28 cellular contexts compared by ENCODE assay signal in genomic region chr12:41418586-41418985, GRCh38.
"Had no signal": no experiment of that assay in that cellular context is flagged by ENCODE, and none has a peak within 500 bp of the region (broad histone marks: within the 10 kb centered on the region; RNA-seq: fewer than 3 reads in every experiment).

No MANE protein-coding gene starts in this region.

- H3K9me3 Mint-ChIP-seq: activated T-helper 2 cell treated with anti-CD3 and anti-CD28 coated beads, Interferon-gamma antibody, Interleukin-2, Interleukin-4, amounts not matched to agents 10 μg/mL and 5 μg/mL and 100 μg/mL, durations not matched to agents 14 hours and 24 hours and 36 hours had no signal

- H3K4me1 Mint-ChIP-seq: naive thymus-derived CD8-positive, alpha-beta T cell had no signal

- H3K27ac ChIP-seq: adrenal gland, ascending aorta, brain microvascular endothelial cell, foreskin keratinocyte, left lung, neutrophil, ovary, prostate gland, right atrium auricular region, spleen, testis, uterus, VCaP had no signal

- H3K9me3 ChIP-seq: neutrophil, ovary, prostate gland, testis, uterus had no signal

- DNase-seq: activated CD8-positive, alpha-beta memory T cell treated with anti-CD3 and anti-CD28 coated beads for 24 hours; activated CD8-positive, alpha-beta memory T cell treated with anti-CD3 and anti-CD28 coated beads, Interleukin-2, amount 50 U/mL, for 4 hours; activated naive CD4-positive, alpha-beta T cell; activated T-cell treated with anti-CD3 and anti-CD28 coated beads, Interleukin-2, amount 50 U/mL, for 4 hours; adrenal gland; brain microvascular endothelial cell; caudate nucleus; dermis blood vessel endothelial cell; effector CD8-positive, alpha-beta T cell; foreskin keratinocyte; kidney glomerular epithelial cell; left lung; naive thymus-derived CD8-positive, alpha-beta T cell; ovary; spleen; stimulated activated CD4-positive, alpha-beta T cell treated with anti-CD3 and anti-CD28 coated beads, Interleukin-4, amount 100 ng/mL, for 1 hour; stimulated activated naive CD4-positive, alpha-beta T cell; testis; trophoblast cell; uterus had no signal

- H3K36me3 Mint-ChIP-seq: activated naive CD8-positive, alpha-beta T cell; naive thymus-derived CD8-positive, alpha-beta T cell had no signal

- H3K4me3 ChIP-seq: adrenal gland, ascending aorta, left lung, lung, ovary, prostate gland, right atrium auricular region, spleen, testis, uterus had no signal

- H3K27me3 ChIP-seq: adrenal gland, ascending aorta, brain microvascular endothelial cell, left lung, neutrophil, ovary, right atrium auricular region, spleen, testis, uterus had no signal

- H3K36me3 ChIP-seq: adrenal gland, ascending aorta, brain microvascular endothelial cell, left lung, neutrophil, ovary, prostate gland, right atrium auricular region, spleen, uterus had no signal

- H3K4me3 Mint-ChIP-seq: activated naive CD8-positive, alpha-beta T cell; activated T-cell treated with anti-CD3 and anti-CD28 coated beads, Interleukin-2, amount 50 U/mL, for 4 hours; naive thymus-derived CD8-positive, alpha-beta T cell had no signal

- ATAC-seq: activated T-cell treated with anti-CD3 and anti-CD28 coated beads, Interleukin-2, amount 50 U/mL, for 4 hours; foreskin keratinocyte; left lung; naive thymus-derived CD8-positive, alpha-beta T cell had no signal

- H3K4me1 ChIP-seq: adrenal gland, ascending aorta, foreskin keratinocyte, left lung, prostate gland, right atrium auricular region, spleen, testis, uterus had no signal

- H3K27ac Mint-ChIP-seq: activated naive CD8-positive, alpha-beta T cell; activated T-helper 2 cell treated with anti-CD3 and anti-CD28 coated beads, Interferon-gamma antibody, Interleukin-2, Interleukin-4, amounts not matched to agents 10 μg/mL and 5 μg/mL and 100 μg/mL, durations not matched to agents 14 hours and 24 hours and 36 hours; naive thymus-derived CD8-positive, alpha-beta T cell had no signal
